8 cellular contexts compared by ENCODE assay signal in the genomic region with DNA sequence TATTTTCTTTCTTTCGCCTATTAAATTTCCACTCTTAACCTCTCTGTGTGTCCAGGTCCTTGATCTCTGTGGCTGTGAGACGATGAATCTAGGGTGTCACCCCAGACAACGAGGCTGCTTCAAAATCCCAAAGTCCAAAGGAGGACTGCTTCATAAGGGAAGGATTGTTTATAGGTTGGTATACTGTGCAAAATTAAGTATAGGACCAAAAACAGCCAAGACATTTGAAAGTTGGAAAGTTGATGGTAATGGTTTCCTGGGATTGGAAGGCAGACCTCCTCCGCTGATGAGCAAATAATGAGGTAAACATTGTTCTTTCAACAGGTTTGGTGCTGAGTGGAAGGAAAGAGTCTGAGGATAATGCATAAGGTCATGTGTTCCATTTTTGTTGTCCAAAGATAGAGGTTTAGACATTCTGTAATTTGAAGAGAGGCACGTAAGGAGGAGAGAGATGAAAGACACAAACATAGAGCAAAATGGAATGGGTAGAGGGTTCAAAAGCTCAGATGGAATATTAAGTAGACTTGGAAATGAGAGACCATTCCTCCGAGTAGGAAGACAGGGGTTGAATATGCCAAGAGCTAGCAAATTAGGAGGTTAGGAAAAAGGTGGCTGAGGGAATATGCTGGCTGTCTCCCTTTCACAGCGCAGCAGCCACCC.
DNase-seq lines count a peak whose midpoint lies in the region; ATAC-seq lines count a peak whose summit lies in the region.

No MANE protein-coding gene starts in this region.

- no peaks in the 10 kb centered on the region for H3K9me3 ChIP-seq in adipocyte (ENCODE audit: control insufficient read depth, low read length)

- peaks cover 8% of the 10 kb centered on the region for H3K36me3 Mint-ChIP-seq in stimulated activated naive CD8-positive, alpha-beta T cell treated with anti-CD3 and anti-CD28 coated beads, Interleukin-15, Interleukin-2, amounts not matched to agents 100 ng/mL and 50 ng/mL, for 24 hours (ENCODE audit: low read depth)
- peaks cover 1% of the 10 kb centered on the region for H3K36me3 Mint-ChIP-seq in memory B cell

- H3K9ac ChIP-seq in adipocyte (ENCODE audit: low read length) = peak overlapping the region; percentile 59

- ATAC-seq in stimulated activated naive CD8-positive, alpha-beta T cell treated with anti-CD3 and anti-CD28 coated beads, Interleukin-15, Interleukin-2, amounts not matched to agents 100 U/mL and 50 U/mL, for 24 hours = no peak
- ATAC-seq in memory B cell (ENCODE audit: low read depth) = no peak

- peak overlapping the region; percentile 95 for H3K4me3 Mint-ChIP-seq in stimulated activated naive CD8-positive, alpha-beta T cell treated with anti-CD3 and anti-CD28 coated beads, Interleukin-15, Interleukin-2, amounts not matched to agents 100 ng/mL and 50 ng/mL, for 24 hours
- H3K4me3 Mint-ChIP-seq in memory B cell = peak overlapping the region; percentile 19

- no peaks in the 10 kb centered on the region for H3K27me3 ChIP-seq in adipocyte (replicated peaks; ENCODE audit: control insufficient read depth, insufficient read depth, low read length)

- no peaks in the 10 kb centered on the region for H3K36me3 ChIP-seq in adipocyte (ENCODE audit: control insufficient read depth, insufficient read depth, low read length, severe bottlenecking)

- peaks cover 15% of the 10 kb centered on the region for H3K4me1 ChIP-seq in adipocyte (ENCODE audit: control insufficient read depth, insufficient read depth, low read length)

- H3K9me3 Mint-ChIP-seq in stimulated activated naive CD8-positive, alpha-beta T cell treated with anti-CD3 and anti-CD28 coated beads, Interleukin-15, Interleukin-2, amounts not matched to agents 100 ng/mL and 50 ng/mL, for 24 hours = no peaks in the 10 kb centered on the region
- H3K9me3 Mint-ChIP-seq in memory B cell = peaks cover 1% of the 10 kb centered on the region

- H3K4me1 Mint-ChIP-seq in stimulated activated naive CD8-positive, alpha-beta T cell treated with anti-CD3 and anti-CD28 coated beads, Interleukin-15, Interleukin-2, amounts not matched to agents 100 ng/mL and 50 ng/mL, for 24 hours (ENCODE audit: low read depth) = peaks cover 59% of the 10 kb centered on the region
- peaks cover 28% of the 10 kb centered on the region for H3K4me1 Mint-ChIP-seq in memory B cell

- DNase-seq in stimulated activated naive CD8-positive, alpha-beta T cell treated with anti-CD3 and anti-CD28 coated beads, Interleukin-15, Interleukin-2, amounts not matched to agents 100 U/mL and 50 U/mL, for 24 hours = no peak
- no peak for DNase-seq in adipocyte (ENCODE audit: low read depth)
- no peak for DNase-seq in memory B cell (ENCODE audit: low spot score in 2 of 2)
- no peak for DNase-seq in AML-193 (lab: John Stamatoyannopoulos, UW)
- DNase-seq in NCI-H524 treated with DMSO at 0.1 percent for 48 hours (lab: John Stamatoyannopoulos, UW) = no peak
- DNase-seq in NCI-H1092 (lab: John Stamatoyannopoulos, UW) = no peak
- DNase-seq in MV-4-11 (lab: John Stamatoyannopoulos, UW) = no peak

- H3K27me3 Mint-ChIP-seq in stimulated activated naive CD8-positive, alpha-beta T cell treated with anti-CD3 and anti-CD28 coated beads, Interleukin-15, Interleukin-2, amounts not matched to agents 100 ng/mL and 50 ng/mL, for 24 hours = peaks cover 60% of the 10 kb centered on the region
- peaks cover 3% of the 10 kb centered on the region for H3K27me3 Mint-ChIP-seq in memory B cell

- H3K27ac Mint-ChIP-seq in stimulated activated naive CD8-positive, alpha-beta T cell treated with anti-CD3 and anti-CD28 coated beads, Interleukin-15, Interleukin-2, amounts not matched to agents 100 ng/mL and 50 ng/mL, for 24 hours = peak overlapping the region; percentile 33
- H3K27ac Mint-ChIP-seq in memory B cell = no peak overlapping the region

- H3K4me3 ChIP-seq in adipocyte (ENCODE audit: low read length) = peak overlapping the region; percentile 87
